ENCODE assay signal across 26 cellular contexts in genomic region chr1:192817202-192817601, GRCh38.
"Had no signal": no experiment of that assay in that cellular context is flagged by ENCODE, and none has a peak within 500 bp of the region (broad histone marks: within the 10 kb centered on the region; RNA-seq: fewer than 3 reads in every experiment).

No MANE protein-coding gene starts in this region.

- H3K4me3 ChIP-seq: ascending aorta, breast epithelium, gastrocnemius medialis, heart right ventricle, left lung, right atrium auricular region, skin epidermis, tibial nerve had no signal

- H3K27ac ChIP-seq: ascending aorta, breast epithelium, epithelial cell of prostate, gastrocnemius medialis, heart right ventricle, left lung, right atrium auricular region, skin epidermis, tibial nerve, VCaP had no signal

- H3K27me3 ChIP-seq: ascending aorta, breast epithelium, gastrocnemius medialis, heart right ventricle, left lung, right atrium auricular region, tibial nerve had no signal

- H3K9me3 ChIP-seq: ascending aorta, breast epithelium, gastrocnemius medialis, heart right ventricle, left lung, right atrium auricular region, tibial nerve had no signal

- H3K36me3 ChIP-seq: ascending aorta, breast epithelium, gastrocnemius medialis, left lung, right atrium auricular region, tibial nerve had no signal

- ATAC-seq: activated naive CD8-positive, alpha-beta T cell treated with anti-CD3 and anti-CD28 coated beads, Interleukin-2, amount 50 U/mL, for 24 hours; activated T-helper 17 cell treated with anti-CD3 and anti-CD28 coated beads, Interleukin-2, amount 50 U/mL, for 72 hours; effector memory CD8-positive, alpha-beta T cell; gastrocnemius medialis; heart right ventricle; left lung; naive thymus-derived CD4-positive, alpha-beta T cell had no signal

- DNase-seq: activated CD4-positive, alpha-beta T cell treated with anti-CD3 and anti-CD28 coated beads for 1 hour; activated CD4-positive, alpha-beta T cell treated with anti-CD3 and anti-CD28 coated beads, Interleukin-2, amount 50 U/mL, for 4 hours; activated naive CD4-positive, alpha-beta T cell treated with anti-CD3 and anti-CD28 coated beads for 36 hours; activated naive CD8-positive, alpha-beta T cell treated with anti-CD3 and anti-CD28 coated beads, Interleukin-2, amount 50 U/mL, for 24 hours; cerebellar nuclear complex; effector memory CD8-positive, alpha-beta T cell; gastrocnemius medialis; heart right ventricle; islet precursor cell; left lung; mammary epithelial cell; naive thymus-derived CD4-positive, alpha-beta T cell; stimulated activated CD4-positive, alpha-beta T cell treated with anti-CD3 and anti-CD28 coated beads, Interleukin-4, amount 100 ng/mL, for 4 hours; stimulated activated CD8-positive, alpha-beta memory T cell treated with anti-CD3 and anti-CD28 coated beads, Interleukin-4, amount 100 ng/mL, for 48 hours; stimulated activated naive CD4-positive, alpha-beta T cell treated with Interleukin-2 at 50 U/mL for 16 hours; substantia nigra; T-helper 1 cell; T1000 had no signal

- H3K4me1 ChIP-seq: ascending aorta, breast epithelium, gastrocnemius medialis, left lung, right atrium auricular region, tibial nerve had no signal
